Comparison of ENCODE assay signal across 2 cellular contexts in genomic region chr19:1000591-1001537, GRCh38.
A peak's percentile ranks its signal among the peaks of the same experiment; 100 is the strongest.
TF ChIP-seq lines count a peak whose summit lies in the region.

No MANE protein-coding gene starts in this region.

TF ChIP-seq in K562, 482 proteins besides CTCF, POLR2A, EP300 and RAD21:
- TF ChIP-seq EWSR1 (IDR thresholded peaks at IDR 0.05; ENCODE audit: borderline replicate concordance, low read depth, partially characterized antibody) (no peak), ZBTB7A (IDR thresholded peaks at IDR 0.05; ENCODE audit: borderline replicate concordance, control insufficient read depth, low read depth, low read length) (peak; percentile 42; the same call in 1 of the 2 replicates)

TF ChIP-seq in HEK293T, 16 proteins besides CTCF, POLR2A, EP300 and RAD21:
- no peak for TF ChIP-seq ARNT (IDR thresholded peaks at IDR 0.05)
- TF ChIP-seq CTBP1 (IDR thresholded peaks at IDR 0.05; ENCODE audit: borderline replicate concordance) = no peak
- TF ChIP-seq ZNF384 (IDR thresholded peaks at IDR 0.05) = no peak
- TF ChIP-seq HDGF (IDR thresholded peaks at IDR 0.05; ENCODE audit: borderline replicate concordance) = no peak
- TF ChIP-seq SP1 (IDR thresholded peaks at IDR 0.05) = no peak
- no peak for TF ChIP-seq LEF1 (IDR thresholded peaks at IDR 0.05; ENCODE audit: borderline replicate concordance)
- no peak for TF ChIP-seq TARDBP (IDR thresholded peaks at IDR 0.05)
- no peak for TF ChIP-seq FOXK2 (IDR thresholded peaks at IDR 0.05)
